Comparison of ENCODE assay signal across 29 cellular contexts in the genomic region with DNA sequence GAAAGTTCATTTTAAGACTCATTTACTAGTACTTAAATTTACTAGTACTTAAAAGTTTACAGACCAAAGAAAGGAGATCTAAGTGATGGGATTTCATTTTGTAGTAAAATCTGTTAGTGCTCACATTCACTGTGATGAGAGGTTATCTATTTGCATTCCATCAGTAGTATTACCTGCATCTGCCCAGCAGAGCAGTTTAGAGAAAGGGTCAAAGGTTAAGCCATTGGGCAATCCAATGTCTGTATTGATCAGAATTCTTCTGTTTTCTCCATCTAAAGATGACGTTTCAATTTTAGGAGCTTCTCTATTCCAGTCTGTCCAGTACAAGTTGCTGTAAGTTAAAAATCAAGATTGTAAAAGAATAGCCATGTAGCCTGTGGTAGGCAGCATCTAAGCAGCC.
"Had no signal": no experiment of that assay in that cellular context is flagged by ENCODE, and none has a peak within 500 bp of the region (broad histone marks: within the 10 kb centered on the region; RNA-seq: fewer than 3 reads in every experiment).

No MANE protein-coding gene starts in this region.

- H3K27me3 ChIP-seq: dorsolateral prefrontal cortex, esophagus muscularis mucosa, foreskin keratinocyte, gastroesophageal sphincter, heart left ventricle, neutrophil, pancreas, stomach, testis, tibial nerve, vagina had no signal

- DNase-seq: dorsolateral prefrontal cortex; effector CD8-positive, alpha-beta T cell; endodermal cell; foreskin keratinocyte; heart left ventricle; hippocampal formation; left cardiac atrium; left ventricle myocardium superior; mucosa of descending colon; naive B cell; pancreas; retina; stimulated activated CD4-positive, alpha-beta T cell treated with anti-CD3 and anti-CD28 coated beads, Interleukin-12 subunit alpha, Interleukin-12 subunit beta, amount 100 ng/mL, for 4 hours; stimulated activated CD4-positive, alpha-beta T cell treated with anti-CD3 and anti-CD28 coated beads, Interleukin-1b, Interleukin-23, amount 100 ng/mL, for 48 hours; stimulated activated CD4-positive, alpha-beta T cell treated with anti-CD3 and anti-CD28 coated beads, Interleukin-4, amount 100 ng/mL, for 1 hour; stimulated activated CD8-positive, alpha-beta memory T cell treated with anti-CD3 and anti-CD28 coated beads, Interleukin-4, amount 100 ng/mL, for 48 hours; stimulated activated naive CD4-positive, alpha-beta T cell treated with Interleukin-2 at 50 U/mL for 16 hours; stomach; substantia nigra; testis had no signal

- H3K4me1 ChIP-seq: foreskin keratinocyte, vagina had no signal

- H3K4me3 ChIP-seq: dorsolateral prefrontal cortex, esophagus muscularis mucosa, gastroesophageal sphincter, heart left ventricle, lung, mucosa of descending colon, pancreas, smooth muscle cell, stomach, testis, tibial nerve, vagina had no signal

- H3K27ac ChIP-seq: foreskin keratinocyte, neutrophil, pancreas, stomach, testis, tibial nerve, vagina had no signal

- ATAC-seq: foreskin keratinocyte; gastroesophageal sphincter; heart left ventricle; left cardiac atrium; left ventricle myocardium superior; mucosa of descending colon; natural killer cell treated with Interleukin-12 subunit alpha and Interleukin-12 subunit beta and Interleukin-15 and Interleukin-18, amount 100 ng/mL, for 72 hours; pancreas; sciatic nerve had no signal

- H3K4me2 ChIP-seq: smooth muscle cell had no signal

- H3K9me3 ChIP-seq: esophagus muscularis mucosa, gastroesophageal sphincter, heart left ventricle, mucosa of descending colon, neutrophil, pancreas, stomach, testis, tibial nerve, vagina had no signal
